8 cellular contexts compared by ENCODE assay signal in the genomic region with DNA sequence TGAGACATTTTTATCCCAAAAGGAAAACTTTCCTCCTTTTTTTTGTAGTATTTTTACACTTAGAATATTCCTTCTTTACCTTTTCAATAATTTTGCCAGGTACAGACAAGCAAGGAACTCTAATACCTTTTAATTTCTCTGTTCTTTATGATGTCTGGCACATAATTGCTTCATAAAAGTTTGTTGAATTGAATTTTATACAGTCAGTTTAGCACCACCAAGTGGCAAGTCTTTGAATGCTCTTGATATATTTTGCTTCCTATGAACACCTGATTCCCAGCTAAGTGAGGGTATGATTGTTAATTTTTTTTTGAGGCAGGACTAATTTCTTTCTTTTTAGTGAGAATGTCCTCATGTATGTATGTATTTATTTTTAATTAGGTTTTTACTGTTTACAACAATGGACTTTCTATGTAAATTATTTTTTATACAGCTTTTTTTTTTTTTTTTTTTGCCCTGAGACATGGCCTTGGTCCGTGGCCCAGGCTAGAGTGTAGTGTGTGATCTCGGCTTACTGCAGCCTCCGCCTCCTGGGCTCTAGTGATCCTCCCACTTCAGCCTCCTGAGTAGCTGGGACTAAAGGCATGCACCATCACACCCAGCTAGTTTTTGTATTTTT. TPM values are rescaled to one million over a fixed set of nuclear protein-coding genes. Genes with fewer than 3 reads are reported as not detected.
DNase-seq lines count a peak whose midpoint lies in the region; ATAC-seq and TF ChIP-seq lines count a peak whose summit lies in the region.

No MANE protein-coding gene starts in this region.

- no peak overlapping the region for H3K23ac ChIP-seq in mesendoderm (ENCODE audit: low read length)

- H3K4ac ChIP-seq in mesendoderm (ENCODE audit: low read depth, low read length): no peak overlapping the region

- peaks cover 15% of the 10 kb centered on the region for H3K4me1 Mint-ChIP-seq in brain
- H3K4me1 Mint-ChIP-seq in stimulated activated naive B cell treated with anti-CD40 and anti-IgM and Interleukin-4, amounts not matched to agents 10 μg/mL and 1 μg/mL and 100 μg/mL, for 72 hours: peaks cover 11 to 29% of the 10 kb centered on the region in 2 donors

- H4K8ac ChIP-seq in mesendoderm (ENCODE audit: low read depth, low read length): no peak overlapping the region

- H3K56ac ChIP-seq in mesendoderm (ENCODE audit: low read length): no peak overlapping the region

- H3K4me3 ChIP-seq in AG10803 (ENCODE audit: low read length): no peak overlapping the region
- H3K4me3 ChIP-seq in GM12875 (ENCODE audit: low read depth, low read length): no peak overlapping the region
- no peak overlapping the region for H3K4me3 ChIP-seq in mesendoderm (ENCODE audit: low read length)
- H3K4me3 ChIP-seq in MG63: no peak overlapping the region

- no peak overlapping the region for H2BK5ac ChIP-seq in mesendoderm (ENCODE audit: low read length)

- WGBS in mesendoderm (ENCODE audit: extremely low coverage, insufficient coverage, low lambda C conversion rate): no CpG with 5 or more reads among the region's 3 CpGs

- no peaks in the 10 kb centered on the region for H3K36me3 ChIP-seq in mesendoderm (ENCODE audit: control insufficient read depth, insufficient read depth, low read length)
- peaks cover 37% of the 10 kb centered on the region for H3K36me3 ChIP-seq in MG63

- peaks cover 5 to 19% (median 8%) of the 10 kb centered on the region in 5 experiments for H3K9me3 Mint-ChIP-seq in brain
- H3K9me3 Mint-ChIP-seq in stimulated activated naive B cell treated with anti-CD40 and anti-IgM and Interleukin-4, amounts not matched to agents 10 μg/mL and 1 μg/mL and 100 μg/mL, for 72 hours: peaks cover 0 to 3% of the 10 kb centered on the region in 2 donors

- H2AK5ac ChIP-seq in mesendoderm (ENCODE audit: low read length): no peak overlapping the region

- H3K79me1 ChIP-seq in mesendoderm (ENCODE audit: low read length): peaks cover 7% of the 10 kb centered on the region

- no peaks in the 10 kb centered on the region for H3K4me1 ChIP-seq in mesendoderm (ENCODE audit: control insufficient read depth, low read depth, low read length)

- H3K27ac ChIP-seq in mesendoderm (ENCODE audit: low read depth, low read length): no peak overlapping the region

- no peak overlapping the region for H3K18ac ChIP-seq in mesendoderm (ENCODE audit: low read length)

- peaks cover 50% of the 10 kb centered on the region for H3K36me3 Mint-ChIP-seq in brain
- peaks cover 14% of the 10 kb centered on the region in 2 donors for H3K36me3 Mint-ChIP-seq in stimulated activated naive B cell treated with anti-CD40 and anti-IgM and Interleukin-4, amounts not matched to agents 10 μg/mL and 1 μg/mL and 100 μg/mL, for 72 hours

- no peak overlapping the region for H3K27ac Mint-ChIP-seq in brain
- no peak overlapping the region for H3K27ac Mint-ChIP-seq in stimulated activated naive B cell treated with anti-CD40 and anti-IgM and Interleukin-4, amounts not matched to agents 10 μg/mL and 1 μg/mL and 100 μg/mL, for 72 hours

- H3K9ac ChIP-seq in mesendoderm (ENCODE audit: low read length): no peak overlapping the region

- H3K4me3 Mint-ChIP-seq in brain: peak overlapping the region in 1 of 5 experiments; percentile 50
- no peak overlapping the region for H3K4me3 Mint-ChIP-seq in stimulated activated naive B cell treated with anti-CD40 and anti-IgM and Interleukin-4, amounts not matched to agents 10 μg/mL and 1 μg/mL and 100 μg/mL, for 72 hours

- peaks cover 29% of the 10 kb centered on the region for H3K79me2 ChIP-seq in mesendoderm (ENCODE audit: control insufficient read depth, insufficient read depth, low read length)

- H3K4me2 ChIP-seq in mesendoderm (ENCODE audit: low read length): no peak overlapping the region

- no peak for ATAC-seq in stimulated activated naive B cell treated with anti-CD40 and anti-IgM and Interleukin-4, amounts not matched to agents 10 μg/mL and 1 μg/mL and 100 μg/mL, for 72 hours (replicated peaks)

- H3K9me3 ChIP-seq in MG63: peaks cover 3% of the 10 kb centered on the region; the same call in 1 of the 2 replicates

- TF ChIP-seq CTCF in AG10803 (conservative IDR thresholded peaks at IDR 0.05; ENCODE audit: low read length): peak; percentile 64
- peak; percentile 23; the same call in 1 of the 2 replicates for TF ChIP-seq CTCF in GM12875 (IDR thresholded peaks at IDR 0.05; ENCODE audit: borderline replicate concordance, insufficient read depth, low read depth, low read length)
- peak; percentile 37 to 65 for TF ChIP-seq CTCF in brain (conservative IDR thresholded peaks at IDR 0.05)

- H3K27me3 Mint-ChIP-seq in brain: no peaks in the 10 kb centered on the region
- no peaks in the 10 kb centered on the region for H3K27me3 Mint-ChIP-seq in stimulated activated naive B cell treated with anti-CD40 and anti-IgM and Interleukin-4, amounts not matched to agents 10 μg/mL and 1 μg/mL and 100 μg/mL, for 72 hours

- no peak overlapping the region for H4K5ac ChIP-seq in mesendoderm (ENCODE audit: low read length)

- H2BK15ac ChIP-seq in mesendoderm (replicated peaks; ENCODE audit: low read depth): no peak overlapping the region

- DNase-seq in AG10803 (ENCODE audit: low read depth) (peak; percentile 37), NAMALWA (ENCODE audit: low spot score) (peak; percentile 62), mesendoderm (peak; percentile 21), NCI-H524 treated with DMSO at 0.1 percent for 48 hours (lab: John Stamatoyannopoulos, UW) (no peak), MG63 (no peak)
- DNase-seq in stimulated activated naive B cell treated with anti-CD40 and anti-IgM and Interleukin-4, amounts not matched to agents 10 μg/mL and 1 μg/mL and 100 μg/mL, for 72 hours: no peak

- H2BK120ac ChIP-seq in mesendoderm (ENCODE audit: low read depth, low read length): no peak overlapping the region

- no peaks in the 10 kb centered on the region for H3K27me3 ChIP-seq in mesendoderm (ENCODE audit: insufficient read depth, low read length, poor library complexity)
- no peaks in the 10 kb centered on the region for H3K27me3 ChIP-seq in MG63

RNA-seq across cellular contexts. Expression of a gene that starts 6.9 kb away (rescaled TPM):
- polyA plus RNA-seq in brain (ENCODE audit: insufficient read depth, low read depth, low replicate concordance): 11.7 TPM
- 25.0 TPM for polyA plus RNA-seq in mesendoderm (2013, experiment 1 of 2)
- 25.2 TPM for polyA plus RNA-seq in mesendoderm (2013, experiment 2 of 2)
- total RNA-seq in MG63 (2014; rRNA removed; shearing (Covaris generic); ENCODE audit: low replicate concordance): 10.5 and 12.0 TPM in 2 replicates

Comparison
In these comparisons a context has a peak if more than half of its experiments do, and no peak if none do; other contexts are left out.
1. DNase-seq: peak in AG10803 (single experiment), NAMALWA (single experiment) and mesendoderm (single experiment); none in NCI-H524 treated with DMSO at 0.1 percent for 48 hours (single experiment), stimulated activated naive B cell treated with anti-CD40 and anti-IgM and Interleukin-4, amounts not matched to agents 10 μg/mL and 1 μg/mL and 100 μg/mL, for 72 hours (single experiment) and MG63 (single experiment).
2. Peak in every context shown above with its lines, with median percentiles within 50 percentile points of each other: CTCF ChIP-seq.